11 cellular contexts compared by ENCODE assay signal in genomic region chr16:89343501-89344291, GRCh38.
DNase-seq lines count a peak whose midpoint lies in the region; ATAC-seq, FAIRE-seq and TF ChIP-seq lines count a peak whose summit lies in the region.
"Had no signal": no experiment of that assay in that cellular context is flagged by ENCODE, and none has a peak within 500 bp of the region (broad histone marks: within the 10 kb centered on the region; RNA-seq: fewer than 3 reads in every experiment).

No MANE protein-coding gene starts in this region.

- H3K9me3 Mint-ChIP-seq in activated naive CD4-positive, alpha-beta T cell treated with anti-CD3 and anti-CD28 coated beads, Interleukin-2, amount 50 U/mL, for 72 hours = no peaks in the 10 kb centered on the region
- H3K9me3 Mint-ChIP-seq in activated naive CD4-positive, alpha-beta T cell treated with anti-CD3 and anti-CD28 coated beads, Interleukin-2, amount 10 ng/mL, durations not matched to agents 7 days and 5 days = no peaks in the 10 kb centered on the region
- H3K9me3 Mint-ChIP-seq: CD8-positive, alpha-beta T cell; naive B cell had no signal

- peaks cover 39% of the 10 kb centered on the region for H3K4me1 ChIP-seq in hepatocyte (ENCODE audit: insufficient read depth)

- no peaks in the 10 kb centered on the region for H3K9me3 ChIP-seq in T-helper 17 cell (ENCODE audit: control insufficient read depth, low read length, poor library complexity, severe bottlenecking)
- H3K9me3 ChIP-seq in hepatocyte (ENCODE audit: low read depth) = no peaks in the 10 kb centered on the region

- H3K27ac ChIP-seq in hepatocyte (peak overlapping the region; percentile 89), temporal lobe (ENCODE audit: low read depth, low read length) (peak overlapping the region; percentile 23)

- peaks cover 100% of the 10 kb centered on the region for H4K20me1 ChIP-seq in hepatocyte (ENCODE audit: insufficient read depth, poor library complexity, severe bottlenecking)

- H2AFZ ChIP-seq in hepatocyte = no peak overlapping the region

- peaks cover 57% of the 10 kb centered on the region for H3K4me1 Mint-ChIP-seq in activated naive CD4-positive, alpha-beta T cell treated with anti-CD3 and anti-CD28 coated beads, Interleukin-2, amount 10 ng/mL, durations not matched to agents 7 days and 5 days
- H3K4me1 Mint-ChIP-seq in T-helper 17 cell = peaks cover 60% of the 10 kb centered on the region

- peaks cover 0 to 12% of the 10 kb centered on the region in 2 donors for H3K36me3 Mint-ChIP-seq in activated naive CD4-positive, alpha-beta T cell treated with anti-CD3 and anti-CD28 coated beads, Interleukin-2, amount 50 U/mL, for 72 hours
- peaks cover 19% of the 10 kb centered on the region for H3K36me3 Mint-ChIP-seq in activated naive CD4-positive, alpha-beta T cell treated with anti-CD3 and anti-CD28 coated beads, Interleukin-2, amount 10 ng/mL, durations not matched to agents 7 days and 5 days
- H3K36me3 Mint-ChIP-seq in T-helper 17 cell (ENCODE audit: low read depth) = no peaks in the 10 kb centered on the region

- ATAC-seq in activated naive CD4-positive, alpha-beta T cell treated with anti-CD3 and anti-CD28 coated beads, Interleukin-2, amount 50 U/mL, for 72 hours = peak in 1 of 2 donors; percentile 19
- ATAC-seq in T-helper 17 cell = no peak
- ATAC-seq: CD8-positive, alpha-beta T cell had no signal

- no peaks in the 10 kb centered on the region for H3K9me2 ChIP-seq in hepatocyte (replicated peaks; ENCODE audit: insufficient read depth)

- TF ChIP-seq CTCF in hepatocyte (IDR thresholded peaks at IDR 0.05; ENCODE audit: poor library complexity) = no peak

- 62% methylated on average over 34 of the region's 34 CpGs for WGBS in hepatocyte (ENCODE audit: low lambda C conversion rate, missing lambda C conversion rate)

- peak overlapping the region; percentile 66 for H3K4me2 ChIP-seq in hepatocyte

- H3K27me3 Mint-ChIP-seq in activated naive CD4-positive, alpha-beta T cell treated with anti-CD3 and anti-CD28 coated beads, Interleukin-2, amount 10 ng/mL, durations not matched to agents 7 days and 5 days = no peaks in the 10 kb centered on the region
- no peaks in the 10 kb centered on the region for H3K27me3 Mint-ChIP-seq in T-helper 17 cell
- H3K27me3 Mint-ChIP-seq: naive B cell had no signal

- H3K36me3 ChIP-seq in hepatocyte (replicated peaks; ENCODE audit: insufficient read depth, low read depth) = no peaks in the 10 kb centered on the region

- peaks cover 100% of the 10 kb centered on the region for H3K79me2 ChIP-seq in hepatocyte

- no peak overlapping the region for H3K4me3 Mint-ChIP-seq in activated naive CD4-positive, alpha-beta T cell treated with anti-CD3 and anti-CD28 coated beads, Interleukin-2, amount 10 ng/mL, durations not matched to agents 7 days and 5 days
- H3K4me3 Mint-ChIP-seq in T-helper 17 cell = no peak overlapping the region
- H3K4me3 Mint-ChIP-seq: CD8-positive, alpha-beta T cell had no signal

- peak overlapping the region; percentile 69 to 77 for H3K27ac Mint-ChIP-seq in activated naive CD4-positive, alpha-beta T cell treated with anti-CD3 and anti-CD28 coated beads, Interleukin-2, amount 50 U/mL, for 72 hours
- H3K27ac Mint-ChIP-seq in activated naive CD4-positive, alpha-beta T cell treated with anti-CD3 and anti-CD28 coated beads, Interleukin-2, amount 10 ng/mL, durations not matched to agents 7 days and 5 days = no peak overlapping the region
- H3K27ac Mint-ChIP-seq in T-helper 17 cell = peak overlapping the region; percentile 76
- H3K27ac Mint-ChIP-seq: CD8-positive, alpha-beta T cell had no signal

- CTCF ChIA-PET in activated naive CD4-positive, alpha-beta T cell treated with anti-CD3 and anti-CD28 coated beads, Interleukin-2, amount 10 ng/mL, durations not matched to agents 7 days and 5 days (lab: Charles Lee) = no interaction called here

- H3K27me3 ChIP-seq in hepatocyte = no peaks in the 10 kb centered on the region

- FAIRE-seq in GM19239 (lab: Jason Lieb, UNC) = no peak

- H3K4me3 ChIP-seq in hepatocyte = no peak overlapping the region

- DNase-seq in activated naive CD4-positive, alpha-beta T cell treated with anti-CD3 and anti-CD28 coated beads, Interleukin-2, amount 50 U/mL, for 72 hours (ENCODE audit: low spot score in 2 of 2) = no peak
- no peak for DNase-seq in activated naive CD4-positive, alpha-beta T cell treated with anti-CD3 and anti-CD28 coated beads, Interleukin-2, amount 10 ng/mL, durations not matched to agents 7 days and 5 days
- DNase-seq in T-helper 17 cell (no peak), hepatocyte (ENCODE audit: low spot score) (peak; percentile 69), NCI-H1105 (lab: John Stamatoyannopoulos, UW) (no peak), pons (ENCODE audit: low spot score) (no peak), GM19239 (ENCODE audit: insufficient read length, low spot score) (no peak)
- DNase-seq: CD8-positive, alpha-beta T cell; effector CD4-positive, alpha-beta T cell; naive B cell had no signal
